ENCODE assay signal across 1 cellular context in genomic region chr20:63708301-63709148, GRCh38.
TF ChIP-seq lines count a peak whose summit lies in the region.

No MANE protein-coding gene starts in this region.

TF ChIP-seq in HCT116, 20 proteins besides CTCF, POLR2A, EP300 and RAD21 (continued from another document):
- no peak for TF ChIP-seq REST (IDR thresholded peaks at IDR 0.05; ENCODE audit: low read depth)
- TF ChIP-seq POLR2AphosphoS5 (IDR thresholded peaks at IDR 0.05; ENCODE audit: low read depth, low read length): no peak
- no peak for TF ChIP-seq SP1 (IDR thresholded peaks at IDR 0.05; ENCODE audit: low read depth)
- no peak for TF ChIP-seq YY1 (IDR thresholded peaks at IDR 0.05; ENCODE audit: extremely low read depth, insufficient replicate concordance, low read depth, low read length)
- no peak for TF ChIP-seq CBX3 (IDR thresholded peaks at IDR 0.05; ENCODE audit: low read depth)
- TF ChIP-seq ELF1 (IDR thresholded peaks at IDR 0.05; ENCODE audit: borderline replicate concordance, low read depth): no peak
TF ChIP-seq in HCT116: peak in this region for 0.
